ENCODE assay signal across 13 cellular contexts in the genomic region with DNA sequence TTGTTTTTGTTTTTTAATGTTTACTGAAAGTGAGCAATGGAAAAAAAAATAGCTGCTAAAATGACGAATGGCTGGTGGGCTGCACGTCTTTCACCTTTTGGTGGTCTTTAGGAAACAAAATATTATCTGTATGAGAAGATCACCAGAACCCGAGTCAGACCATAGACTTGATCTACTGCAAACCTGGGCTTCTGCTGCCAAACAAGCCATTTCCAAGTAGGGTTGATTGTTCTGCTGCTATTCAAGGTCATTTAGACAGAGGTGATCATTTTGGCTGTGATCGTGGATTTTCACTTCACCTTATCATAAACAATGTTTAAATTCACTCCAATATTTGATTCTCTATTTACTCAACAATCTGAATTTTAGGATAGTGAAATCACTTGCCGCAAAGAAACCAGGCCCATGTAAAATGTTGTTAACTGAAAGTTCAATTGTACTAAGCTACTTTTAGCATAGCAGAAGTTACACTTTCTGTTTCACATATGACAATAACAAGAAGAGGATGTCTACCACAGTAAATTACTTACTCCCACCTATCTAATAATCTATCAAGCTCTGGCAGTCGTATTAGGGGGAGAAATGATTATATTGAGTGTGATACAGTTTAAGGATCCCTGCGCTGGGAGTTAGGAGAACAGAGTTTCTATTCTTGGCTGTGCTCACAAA.
DNase-seq lines count a peak whose midpoint lies in the region; ATAC-seq, FAIRE-seq and TF ChIP-seq lines count a peak whose summit lies in the region.
"Had no signal": no experiment of that assay in that cellular context is flagged by ENCODE, and none has a peak within 500 bp of the region (broad histone marks: within the 10 kb centered on the region; RNA-seq: fewer than 3 reads in every experiment).

No MANE protein-coding gene starts in this region.

- H3K4me1 Mint-ChIP-seq in activated CD4-positive, alpha-beta T cell treated with anti-CD3 and anti-CD28 coated beads, Interleukin-2, amount 10 ng/mL, durations not matched to agents 7 days and 5 days, result peaks cover 4% of the 10 kb centered on the region

- no peak overlapping the region for H3K4me3 ChIP-seq in keratinocyte (ENCODE audit: control insufficient read depth in 2 of 3, extremely low read depth in 1 of 3, insufficient read depth in 2 of 3, low read depth in 1 of 3, low read length in 3 of 3)
- no peak overlapping the region for H3K4me3 ChIP-seq in trophoblast cell (ENCODE audit: low read depth, low read length)
- H3K4me3 ChIP-seq: heart right ventricle, PC-9, transverse colon had no signal

- H3K27me3 Mint-ChIP-seq in activated CD4-positive, alpha-beta T cell treated with anti-CD3 and anti-CD28 coated beads, Interleukin-2, amount 10 ng/mL, durations not matched to agents 7 days and 5 days, result peaks cover 8% of the 10 kb centered on the region

- no peak overlapping the region for H3K23ac ChIP-seq in trophoblast cell (ENCODE audit: low read length)

- no peaks in the 10 kb centered on the region for H4K20me1 ChIP-seq in keratinocyte (ENCODE audit: control insufficient read depth, extremely low read depth, insufficient read depth, low read length)

- no peak overlapping the region for H3K4me2 ChIP-seq in keratinocyte (ENCODE audit: control insufficient read depth, extremely low read depth, insufficient read depth, low read depth, low read length)
- no peak overlapping the region for H3K4me2 ChIP-seq in trophoblast cell (ENCODE audit: low read length)
- H3K4me2 ChIP-seq: PC-9 had no signal

- DNase-seq in keratinocyte (ENCODE audit: low read depth, low spot score) (no peak), trophoblast cell (no peak), globus pallidus (ENCODE audit: low spot score) (no peak), iPS-NIHi7 (ENCODE audit: extremely low spot score) (no peak)
- DNase-seq in activated CD4-positive, alpha-beta T cell treated with anti-CD3 and anti-CD28 coated beads, Interleukin-2, amount 10 ng/mL, durations not matched to agents 7 days and 5 days, result no peak
- DNase-seq: heart right ventricle, PC-9, transverse colon had no signal

- H3K18ac ChIP-seq in trophoblast cell (ENCODE audit: low read length), result no peak overlapping the region

- POLR2A ChIA-PET in activated CD4-positive, alpha-beta T cell treated with anti-CD3 and anti-CD28 coated beads, Interleukin-2, amount 10 ng/mL, durations not matched to agents 7 days and 5 days (lab: Charles Lee), result no interaction called here

- H2AFZ ChIP-seq in keratinocyte (ENCODE audit: control insufficient read depth, low read length) (no peak overlapping the region), trophoblast cell (ENCODE audit: insufficient read depth, low read length, poor library complexity) (no peak overlapping the region)
- H2AFZ ChIP-seq: PC-9 had no signal

- CTCF ChIA-PET in activated CD4-positive, alpha-beta T cell treated with anti-CD3 and anti-CD28 coated beads, Interleukin-2, amount 10 ng/mL, durations not matched to agents 7 days and 5 days (lab: Charles Lee), result no interaction called here

- no peak overlapping the region for H2BK120ac ChIP-seq in trophoblast cell (ENCODE audit: insufficient read depth, low read length, poor library complexity)

- no peaks in the 10 kb centered on the region for H3K9me3 ChIP-seq in keratinocyte (ENCODE audit: control insufficient read depth, low read depth, low read length)
- H3K9me3 ChIP-seq in trophoblast cell (ENCODE audit: insufficient read depth, low read depth, low read length), result no peaks in the 10 kb centered on the region
- H3K9me3 ChIP-seq: heart right ventricle, transverse colon had no signal

- ATAC-seq in GM19023 (IDR thresholded peaks at IDR 0.05; ENCODE audit: unreplicated experiment) (peak; percentile 75), GM21529 (IDR thresholded peaks at IDR 0.05; ENCODE audit: unreplicated experiment) (peak; percentile 88), HG03095 (IDR thresholded peaks at IDR 0.05; ENCODE audit: unreplicated experiment) (peak; percentile 83)
- ATAC-seq: heart right ventricle had no signal

- H3K27ac Mint-ChIP-seq in activated CD4-positive, alpha-beta T cell treated with anti-CD3 and anti-CD28 coated beads, Interleukin-2, amount 10 ng/mL, durations not matched to agents 7 days and 5 days, result no peak overlapping the region

- H3K27me3 ChIP-seq in keratinocyte (ENCODE audit: control insufficient read depth, extremely low read depth, insufficient read depth, low read length) (peaks cover 13% of the 10 kb centered on the region), trophoblast cell (ENCODE audit: insufficient read depth, low read length) (no peaks in the 10 kb centered on the region)
- H3K27me3 ChIP-seq: heart right ventricle, transverse colon had no signal

- TF ChIP-seq CTCF in keratinocyte (optimal IDR thresholded peaks at IDR 0.05 in 1 of 3, IDR thresholded peaks at IDR 0.05 in 1 of 3, conservative IDR thresholded peaks at IDR 0.05 in 1 of 3; ENCODE audit: extremely low read depth in 1 of 3, insufficient read depth in 2 of 3, low read length in 3 of 3), result no peak

- no peaks in the 10 kb centered on the region for H3K36me3 Mint-ChIP-seq in activated CD4-positive, alpha-beta T cell treated with anti-CD3 and anti-CD28 coated beads, Interleukin-2, amount 10 ng/mL, durations not matched to agents 7 days and 5 days (ENCODE audit: low read depth)

- H3K4me1 ChIP-seq in keratinocyte (ENCODE audit: control insufficient read depth, extremely low read depth, insufficient read depth, low read length) (no peaks in the 10 kb centered on the region), trophoblast cell (ENCODE audit: control insufficient read depth in 1 of 2, insufficient read depth in 2 of 2, low read length in 2 of 2) (no peaks in the 10 kb centered on the region)
- H3K4me1 ChIP-seq: heart right ventricle, transverse colon had no signal

- no peak overlapping the region for H4K12ac ChIP-seq in trophoblast cell (ENCODE audit: low read depth, low read length)

- H2AK5ac ChIP-seq in trophoblast cell (ENCODE audit: low read length), result no peak overlapping the region

- H2BK5ac ChIP-seq in trophoblast cell (ENCODE audit: low read depth, low read length, poor library complexity), result no peak overlapping the region

- H3K9me1 ChIP-seq in keratinocyte (ENCODE audit: control insufficient read depth, extremely low read depth, insufficient read depth, low read length), result no peaks in the 10 kb centered on the region

- H3K79me2 ChIP-seq in keratinocyte (ENCODE audit: control insufficient read depth, insufficient read depth, low read length) (no peaks in the 10 kb centered on the region), trophoblast cell (ENCODE audit: control insufficient read depth, insufficient read depth, low read length, poor library complexity) (no peaks in the 10 kb centered on the region)

- no peak overlapping the region for H4K91ac ChIP-seq in trophoblast cell (ENCODE audit: low read depth, low read length)

- H3K14ac ChIP-seq in trophoblast cell (ENCODE audit: low read length), result no peak overlapping the region

- H3K27ac ChIP-seq in keratinocyte (ENCODE audit: control insufficient read depth, insufficient read depth, low read length), result no peak overlapping the region
- no peak overlapping the region for H3K27ac ChIP-seq in trophoblast cell (ENCODE audit: low read depth, low read length)
- H3K27ac ChIP-seq: epithelial cell of prostate, heart right ventricle, PC-9, transverse colon had no signal

- WGBS in trophoblast cell (ENCODE audit: extremely low coverage, insufficient coverage, insufficient read length), result no CpG with 5 or more reads among the region's 7 CpGs

- no peak overlapping the region for H4K8ac ChIP-seq in trophoblast cell (ENCODE audit: low read depth, low read length)

- no peak overlapping the region for H3K4ac ChIP-seq in trophoblast cell (ENCODE audit: low read depth, low read length)

- H3K36me3 ChIP-seq in keratinocyte (ENCODE audit: control insufficient read depth in 2 of 2, extremely low read depth in 1 of 2, insufficient read depth in 2 of 2, low read length in 2 of 2) (no peaks in the 10 kb centered on the region), trophoblast cell (ENCODE audit: control insufficient read depth in 1 of 2, insufficient read depth in 2 of 2, low read length in 2 of 2) (no peaks in the 10 kb centered on the region)
- H3K36me3 ChIP-seq: heart right ventricle, transverse colon had no signal

- H3K4me3 Mint-ChIP-seq in activated CD4-positive, alpha-beta T cell treated with anti-CD3 and anti-CD28 coated beads, Interleukin-2, amount 10 ng/mL, durations not matched to agents 7 days and 5 days, result no peak overlapping the region

- no peaks in the 10 kb centered on the region for H3K9me3 Mint-ChIP-seq in activated CD4-positive, alpha-beta T cell treated with anti-CD3 and anti-CD28 coated beads, Interleukin-2, amount 10 ng/mL, durations not matched to agents 7 days and 5 days

- H3K79me1 ChIP-seq in trophoblast cell (ENCODE audit: low read length), result no peaks in the 10 kb centered on the region

- dilution Hi-C loops in keratinocyte (cut with MboI; ENCODE audit: extremely low pct_ligation_motif_present, low sequenced_read_pairs), result no loop called here

- no peak overlapping the region for H2BK12ac ChIP-seq in trophoblast cell (ENCODE audit: low read length)

- FAIRE-seq in keratinocyte (lab: Jason Lieb, UNC), result peak; percentile 23
- FAIRE-seq: H54 had no signal

- H3K9ac ChIP-seq in keratinocyte (ENCODE audit: control insufficient read depth, extremely low read depth, insufficient read depth, low read length), result no peak overlapping the region
- no peak overlapping the region for H3K9ac ChIP-seq in trophoblast cell (ENCODE audit: low read length)
